18 cellular contexts compared by ENCODE assay signal in the genomic region with DNA sequence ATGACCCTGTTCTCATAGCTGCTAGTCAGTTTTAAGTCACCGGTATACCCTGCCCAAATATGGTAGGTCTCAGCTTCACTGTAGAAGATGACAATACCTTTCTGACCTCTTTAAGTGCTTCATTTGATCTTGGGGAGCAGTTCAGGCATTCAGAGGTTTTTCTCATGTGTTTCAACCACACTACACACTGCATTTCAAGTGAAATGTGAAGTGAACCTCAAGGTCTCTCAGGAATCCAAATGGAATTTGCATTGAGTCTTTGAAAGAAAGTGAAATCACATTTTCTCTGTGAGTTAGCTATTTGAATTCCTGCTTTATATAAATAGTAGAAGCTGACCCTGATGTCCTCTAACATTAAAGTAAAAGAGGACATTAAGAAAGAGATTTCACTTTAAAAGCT.
DNase-seq lines count a peak whose midpoint lies in the region; ATAC-seq and TF ChIP-seq lines count a peak whose summit lies in the region.
"Had no signal": no experiment of that assay in that cellular context is flagged by ENCODE, and none has a peak within 500 bp of the region (broad histone marks: within the 10 kb centered on the region; RNA-seq: fewer than 3 reads in every experiment).

No MANE protein-coding gene starts in this region.

- H3K36me3 Mint-ChIP-seq in naive thymus-derived CD8-positive, alpha-beta T cell, result no peaks in the 10 kb centered on the region

- H3K9me1 ChIP-seq in IMR-90 (ENCODE audit: insufficient read depth, low read length), result no peaks in the 10 kb centered on the region

- ATAC-seq in IMR-90 (ENCODE audit: low read depth) (no peak), left ventricle myocardium superior (no peak)
- ATAC-seq in naive thymus-derived CD8-positive, alpha-beta T cell, result no peak
- ATAC-seq: HepG2 had no signal

- TF ChIP-seq CTCF in AG04449 (IDR thresholded peaks at IDR 0.05; ENCODE audit: insufficient read depth, low read length, missing control alignments), result no peak
- no peak for TF ChIP-seq CTCF in IMR-90 (conservative IDR thresholded peaks at IDR 0.05; ENCODE audit: low read depth, low read length)
- TF ChIP-seq CTCF in choroid plexus epithelial cell (conservative IDR thresholded peaks at IDR 0.05; ENCODE audit: low read depth, low read length), result no peak
- TF ChIP-seq CTCF in vagina (IDR thresholded peaks at IDR 0.05), result no peak

- no peak overlapping the region for H2AFZ ChIP-seq in IMR-90 (replicated peaks; ENCODE audit: low read length, poor library complexity)
- no peak overlapping the region for H2AFZ ChIP-seq in mesenchymal stem cell (ENCODE audit: low read depth, low read length)
- H2AFZ ChIP-seq: PC-9 had no signal

- TF ChIP-seq POLR2A in IMR-90 (IDR thresholded peaks at IDR 0.05; ENCODE audit: low read depth, low read length), result no peak
- no peak for TF ChIP-seq POLR2A in vagina (IDR thresholded peaks at IDR 0.05)

- H2BK20ac ChIP-seq in IMR-90 (ENCODE audit: low read depth, low read length), result no peak overlapping the region

- H3K9me3 ChIP-seq in IMR-90 (ENCODE audit: control insufficient read depth, insufficient read depth, low read length) (no peaks in the 10 kb centered on the region), mesenchymal stem cell (ENCODE audit: control insufficient read depth, low read length) (no peaks in the 10 kb centered on the region), vagina (no peaks in the 10 kb centered on the region)

- in situ Hi-C loops in IMR-90 (cut with MboI; ENCODE audit: low sequenced_read_pairs), result no loop called here

- H3K14ac ChIP-seq in IMR-90 (replicated peaks; ENCODE audit: low read depth, low read length), result no peak overlapping the region
- no peak overlapping the region for H3K14ac ChIP-seq in mesenchymal stem cell (ENCODE audit: low read length in 2 of 2)

- H3K4me2 ChIP-seq in IMR-90 (ENCODE audit: low read depth, low read length) (no peak overlapping the region), mesenchymal stem cell (ENCODE audit: low read length, poor library complexity, severe bottlenecking) (no peak overlapping the region)
- H3K4me2 ChIP-seq: PC-9 had no signal

- WGBS in IMR-90 (ENCODE audit: extremely low coverage in 2 of 2, insufficient read length in 1 of 2), 2 experiments, result no CpG with 5 or more reads among the region's 1 CpG
- WGBS in mesenchymal stem cell, result 83% methylated on average over 1 of the region's 1 CpG

- no peak overlapping the region for H3K23ac ChIP-seq in IMR-90 (ENCODE audit: low read depth, low read length)
- H3K23ac ChIP-seq in mesenchymal stem cell (ENCODE audit: low read length in 2 of 2), result no peak overlapping the region

- no peak overlapping the region for H4K5ac ChIP-seq in IMR-90 (ENCODE audit: low read depth, low read length)

- H4K91ac ChIP-seq in IMR-90 (ENCODE audit: insufficient read depth, low read depth, low read length) (no peak overlapping the region), mesenchymal stem cell (ENCODE audit: low read length) (no peak overlapping the region)

- H2BK12ac ChIP-seq in mesenchymal stem cell (ENCODE audit: low read length in 2 of 2), result no peak overlapping the region

- H3K4me3 Mint-ChIP-seq in naive thymus-derived CD8-positive, alpha-beta T cell, result no peak overlapping the region

- H2BK15ac ChIP-seq in IMR-90 (ENCODE audit: low read depth, low read length), result no peak overlapping the region
- H2BK15ac ChIP-seq in mesenchymal stem cell (ENCODE audit: low read depth, poor library complexity, severe bottlenecking), result no peak overlapping the region

- H3K9me3 Mint-ChIP-seq in naive thymus-derived CD8-positive, alpha-beta T cell, result peaks cover 0 to 13% (median 4%) of the 10 kb centered on the region in 9 donors

- intact Hi-C loops in IMR-90 (cut with micrococcal nuclease) (no loop called here), vagina (cut with DNase I) (no loop called here), left ventricle myocardium superior (cut with micrococcal nuclease) (no loop called here)

- H3K4me3 ChIP-seq in AG04449 (ENCODE audit: low read depth, low read length) (no peak overlapping the region), IMR-90 (ENCODE audit: insufficient read depth, low read depth, low read length) (no peak overlapping the region), choroid plexus epithelial cell (ENCODE audit: low read depth, low read length) (no peak overlapping the region), mesenchymal stem cell (ENCODE audit: insufficient read depth in 1 of 2, low read depth in 1 of 2, low read length in 2 of 2) (no peak overlapping the region), vagina (no peak overlapping the region)
- H3K4me3 ChIP-seq: PC-9 had no signal

- peak; percentile 2 for DNase-seq in AG04449 (ENCODE audit: low read depth, low spot score)
- no peak for DNase-seq in IMR-90
- DNase-seq in choroid plexus epithelial cell (ENCODE audit: low read depth), result peak; percentile 38
- DNase-seq in mesenchymal stem cell, result no peak
- no peak for DNase-seq in vagina (ENCODE audit: extremely low spot score in 2 of 2)
- DNase-seq in naive thymus-derived CD8-positive, alpha-beta T cell, result no peak
- DNase-seq in left ventricle myocardium superior, result no peak
- DNase-seq in DMS53 treated with DMSO at 0.1 percent for 48 hours (lab: John Stamatoyannopoulos, UW; ENCODE audit: unreplicated experiment), result no peak
- DNase-seq: C1 segment of cervical spinal cord, DMS 273 treated with DMSO at 0.1 percent for 48 hours, H7, KG1, MV-4-11, NCI-H187 treated with DMSO at 0.1 percent for 48 hours, NCI-H226, NCI-H524, PC-9 had no signal

- H3K4me1 Mint-ChIP-seq in naive thymus-derived CD8-positive, alpha-beta T cell, result no peaks in the 10 kb centered on the region

- no TSS peak for BruUV-seq in IMR-90 (replicated peaks; lab: Mats Ljungman, UMichigan)

- no peak overlapping the region for H3K9ac ChIP-seq in IMR-90 (ENCODE audit: low read depth, low read length)
- no peak overlapping the region for H3K9ac ChIP-seq in mesenchymal stem cell (ENCODE audit: low read length)

- H3K4me1 ChIP-seq in IMR-90 (ENCODE audit: control insufficient read depth, insufficient read depth, low read length) (no peaks in the 10 kb centered on the region), mesenchymal stem cell (ENCODE audit: control insufficient read depth, insufficient read depth, low read depth, low read length) (no peaks in the 10 kb centered on the region), vagina (no peaks in the 10 kb centered on the region)

- H2AK5ac ChIP-seq in IMR-90 (ENCODE audit: low read depth, low read length) (no peak overlapping the region), mesenchymal stem cell (ENCODE audit: low read length, severe bottlenecking) (no peak overlapping the region)

- no peak overlapping the region for H4K8ac ChIP-seq in IMR-90 (ENCODE audit: low read depth in 2 of 2, low read length in 2 of 2)
- H4K8ac ChIP-seq in mesenchymal stem cell (ENCODE audit: low read length), result no peak overlapping the region

- no peaks in the 10 kb centered on the region for H4K20me1 ChIP-seq in IMR-90 (ENCODE audit: insufficient read depth, low read length)

- dilution Hi-C loops in IMR-90 (cut with HindIII; ENCODE audit: low sequenced_read_pairs, unreplicated experiment), result no loop called here

- H3K4ac ChIP-seq in IMR-90 (ENCODE audit: low read depth, low read length), result no peak overlapping the region
- no peak overlapping the region for H3K4ac ChIP-seq in mesenchymal stem cell (ENCODE audit: low read depth in 1 of 2, low read length in 2 of 2)

- CTCF ChIA-PET in AG04449 (lab: Yijun Ruan, JAX) (no interaction called here), IMR-90 (lab: Yijun Ruan, JAX) (interaction anchor here (0.7 kb wide), 1 partner anchor 751 kb away, joined by 3 read pairs; no protein-coding TSS in a partner anchor)

- POLR2A ChIA-PET in AG04449 (lab: Yijun Ruan, JAX), result no interaction called here
- POLR2A ChIA-PET in IMR-90 (lab: Charles Lee; ENCODE audit: unreplicated experiment), result no interaction called here
- POLR2A ChIA-PET in naive thymus-derived CD8-positive, alpha-beta T cell (lab: Charles Lee), result no interaction called here

- H3K79me1 ChIP-seq in IMR-90 (ENCODE audit: low read depth in 1 of 2, low read length in 2 of 2), result no peaks in the 10 kb centered on the region
- no peaks in the 10 kb centered on the region for H3K79me1 ChIP-seq in mesenchymal stem cell (replicated peaks; ENCODE audit: low read length, poor library complexity, severe bottlenecking)

- H2BK5ac ChIP-seq in IMR-90 (ENCODE audit: low read depth, low read length, poor library complexity, severe bottlenecking) (no peak overlapping the region), mesenchymal stem cell (ENCODE audit: low read depth, low read length, poor library complexity, severe bottlenecking) (no peak overlapping the region)

- H2BK120ac ChIP-seq in IMR-90 (ENCODE audit: low read depth, low read length) (no peak overlapping the region), mesenchymal stem cell (ENCODE audit: low read depth, low read length) (no peak overlapping the region)

- H3K18ac ChIP-seq in IMR-90 (ENCODE audit: low read depth, low read length) (no peak overlapping the region), mesenchymal stem cell (ENCODE audit: low read depth in 1 of 2, low read length in 2 of 2) (no peak overlapping the region)

- H3K27me3 ChIP-seq in IMR-90 (ENCODE audit: control insufficient read depth, insufficient read depth, low read length), result no peaks in the 10 kb centered on the region
- H3K27me3 ChIP-seq in mesenchymal stem cell (ENCODE audit: control insufficient read depth in 1 of 2, insufficient read depth in 1 of 2, low read length in 2 of 2), result no peaks in the 10 kb centered on the region
- H3K27me3 ChIP-seq in vagina, result no peaks in the 10 kb centered on the region

- no peak overlapping the region for H3K56ac ChIP-seq in IMR-90 (ENCODE audit: extremely low read depth, insufficient read depth, low read length)

- H2AK9ac ChIP-seq in IMR-90 (replicated peaks; ENCODE audit: low read depth, low read length, poor library complexity), result peak overlapping the region; percentile 37

- H3K27me3 Mint-ChIP-seq in naive thymus-derived CD8-positive, alpha-beta T cell, result no peaks in the 10 kb centered on the region

- H3K27ac Mint-ChIP-seq in naive thymus-derived CD8-positive, alpha-beta T cell, result no peak overlapping the region

- H3K27ac ChIP-seq in IMR-90 (ENCODE audit: insufficient read depth, low read length), result no peak overlapping the region
- H3K27ac ChIP-seq in mesenchymal stem cell (ENCODE audit: low read length, poor library complexity, severe bottlenecking), result peak overlapping the region; percentile 74
- H3K27ac ChIP-seq in vagina, result no peak overlapping the region
- H3K27ac ChIP-seq: PC-9 had no signal

- H3K36me3 ChIP-seq in IMR-90 (ENCODE audit: control insufficient read depth, insufficient read depth, low read length) (no peaks in the 10 kb centered on the region), mesenchymal stem cell (ENCODE audit: control insufficient read depth in 1 of 2, insufficient read depth in 2 of 2, low read depth in 1 of 2, low read length in 2 of 2) (no peaks in the 10 kb centered on the region), vagina (no peaks in the 10 kb centered on the region)

- TF ChIP-seq RAD21 in IMR-90 (IDR thresholded peaks at IDR 0.05; ENCODE audit: low read length), result no peak

TF ChIP-seq in IMR-90, 13 proteins besides CTCF, POLR2A, EP300 and RAD21:
- TF ChIP-seq MAZ (IDR thresholded peaks at IDR 0.05; ENCODE audit: borderline replicate concordance, low read depth, low read length) (no peak), FOS (IDR thresholded peaks at IDR 0.05; ENCODE audit: low read depth, low read length) (no peak), MAFK (IDR thresholded peaks at IDR 0.05; ENCODE audit: low read depth, low read length) (no peak)

Comparison
In these comparisons a context has a peak if more than half of its experiments do, and no peak if none do; other contexts are left out.
1. DNase-seq: peak in AG04449 (single experiment) and choroid plexus epithelial cell (single experiment); none in IMR-90 (single experiment), mesenchymal stem cell (single experiment), vagina (0 of 2), naive thymus-derived CD8-positive, alpha-beta T cell (0 of 10), left ventricle myocardium superior (single experiment) and DMS53 treated with DMSO at 0.1 percent for 48 hours (single experiment).